Comparison of ENCODE assay signal across 23 cellular contexts in the genomic region with DNA sequence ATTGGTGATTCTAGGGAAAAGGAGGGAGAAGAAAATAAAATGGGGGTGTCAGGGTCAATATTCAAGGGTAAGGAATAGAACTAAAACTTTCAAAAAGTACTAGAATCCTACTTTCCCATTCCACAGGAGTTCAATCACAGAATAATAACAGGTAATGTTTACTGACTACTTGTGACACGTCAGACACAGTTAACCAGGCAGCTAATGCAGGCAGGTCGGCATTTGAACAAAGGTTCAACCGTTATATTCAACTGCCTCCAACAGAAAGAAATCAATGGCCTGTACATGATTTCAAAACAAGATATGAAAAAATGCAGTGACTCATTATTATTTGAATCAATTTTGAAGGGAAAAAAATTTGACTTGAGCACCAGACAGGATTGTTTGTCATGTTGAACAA. TPM values are rescaled to one million over a fixed set of nuclear protein-coding genes. Genes with fewer than 3 reads are reported as not detected.
DNase-seq lines count a peak whose midpoint lies in the region; ATAC-seq and TF ChIP-seq lines count a peak whose summit lies in the region.
"Had no signal": no experiment of that assay in that cellular context is flagged by ENCODE, and none has a peak within 500 bp of the region (broad histone marks: within the 10 kb centered on the region; RNA-seq: fewer than 3 reads in every experiment).

No MANE protein-coding gene starts in this region.

- H3K4me1 ChIP-seq in mammary epithelial cell (ENCODE audit: insufficient read depth, low read length): no peaks in the 10 kb centered on the region
- no peaks in the 10 kb centered on the region for H3K4me1 ChIP-seq in breast epithelium
- H3K4me1 ChIP-seq in skeletal muscle tissue (ENCODE audit: control insufficient read depth in 3 of 3, insufficient read depth in 3 of 3, low read length in 3 of 3): peaks cover under 1 to 25% (median 5%) of the 10 kb centered on the region in 3 donors

- H3K4me2 ChIP-seq in mammary epithelial cell (ENCODE audit: insufficient read depth, low read depth, low read length): no peak overlapping the region
- H3K4me2 ChIP-seq: KMS-11 had no signal

- no peak for TF ChIP-seq POLR2A in breast epithelium (IDR thresholded peaks at IDR 0.05)

- H3K9me3 ChIP-seq in mammary epithelial cell (replicated peaks; ENCODE audit: insufficient read depth, low read length): no peaks in the 10 kb centered on the region
- no peaks in the 10 kb centered on the region for H3K9me3 ChIP-seq in breast epithelium
- H3K9me3 ChIP-seq in skeletal muscle tissue (ENCODE audit: control insufficient read depth in 3 of 3, low read length in 3 of 3): no peaks in the 10 kb centered on the region

- no peaks in the 10 kb centered on the region for H3K36me3 ChIP-seq in mammary epithelial cell (ENCODE audit: insufficient read depth, low read length)
- no peaks in the 10 kb centered on the region for H3K36me3 ChIP-seq in breast epithelium
- H3K36me3 ChIP-seq in skeletal muscle tissue (ENCODE audit: control insufficient read depth in 3 of 3, insufficient read depth in 3 of 3, low read length in 3 of 3): peaks cover 0 to 3% (median 0%) of the 10 kb centered on the region in 3 donors

- intact Hi-C loops in mammary epithelial cell (cut with micrococcal nuclease): no loop called here
- intact Hi-C loops in breast epithelium (cut with DNase I; ENCODE audit: low total_unique reads): no loop called here

- BruUV-seq in mammary epithelial cell (replicated peaks; lab: Mats Ljungman, UMichigan): no TSS peak

- H2AFZ ChIP-seq in mammary epithelial cell (ENCODE audit: low read depth, low read length): peak overlapping the region; percentile 37

- 46% methylated on average over 3 of the region's 3 CpGs for WGBS in mammary epithelial cell (ENCODE audit: low coverage, missing lambda C conversion rate)

- ATAC-seq in HG02885 (IDR thresholded peaks at IDR 0.05; ENCODE audit: poor library complexity, unreplicated experiment): no peak
- ATAC-seq: HCT116 had no signal

- H3K27me3 ChIP-seq in mammary epithelial cell (ENCODE audit: insufficient read depth, low read length) (no peaks in the 10 kb centered on the region), breast epithelium (no peaks in the 10 kb centered on the region), skeletal muscle tissue (ENCODE audit: control insufficient read depth in 3 of 3, insufficient read depth in 3 of 3, low read length in 3 of 3) (no peaks in the 10 kb centered on the region)

- DNase-seq in mammary epithelial cell (peak; percentile 14), breast epithelium (ENCODE audit: low spot score in 2 of 2) (no peak), SHP77 treated with DMSO at 0.1 percent for 48 hours (lab: John Stamatoyannopoulos, UW) (peak; percentile 12), iris pigment epithelial cell (ENCODE audit: low read depth) (peak; percentile 25), NCI-H2171 treated with DMSO at 0.1 percent for 48 hours (lab: John Stamatoyannopoulos, UW) (no peak), cerebellar nuclear complex (lab: John Stamatoyannopoulos, UW) (no peak)
- DNase-seq: DMS79 treated with DMSO at 0.1 percent for 48 hours, NCI-H1105, NCI-H146, NCI-H2029 treated with DMSO at 0.1 percent for 48 hours, NCI-H2171, NCI-H524 treated with DMSO at 0.1 percent for 48 hours, OCI-M1, Right ventricle myocardium superior had no signal

- H3K27ac ChIP-seq in mammary epithelial cell (ENCODE audit: insufficient read depth, low read depth, low read length) (no peak overlapping the region), breast epithelium (no peak overlapping the region), skeletal muscle tissue (ENCODE audit: low read depth, low read length) (peak overlapping the region; percentile 96)
- H3K27ac ChIP-seq: C4-2B, KMS-11 had no signal

- dilution Hi-C loops in mammary epithelial cell (cut with HindIII; ENCODE audit: low sequenced_read_pairs): no loop called here

- in situ Hi-C loops in mammary epithelial cell (cut with MboI; ENCODE audit: low sequenced_read_pairs in 2 of 2): no loop called here

- no peaks in the 10 kb centered on the region for H4K20me1 ChIP-seq in mammary epithelial cell (ENCODE audit: insufficient read depth, low read length)

- H3K9ac ChIP-seq in mammary epithelial cell (ENCODE audit: insufficient read depth, low read length): no peak overlapping the region
- H3K9ac ChIP-seq in skeletal muscle tissue (ENCODE audit: low read depth in 1 of 3, low read length in 3 of 3): peak overlapping the region; percentile 19 to 68 (median 38)
- H3K9ac ChIP-seq: KMS-11 had no signal

- CTCF ChIA-PET in mammary epithelial cell (lab: Charles Lee; ENCODE audit: low non-redundant PET): no interaction called here

- H3K4me3 ChIP-seq in mammary epithelial cell (replicated peaks in 1 of 3; ENCODE audit: insufficient read depth in 1 of 3, low read depth in 2 of 3, low read length in 3 of 3): no peak overlapping the region
- H3K4me3 ChIP-seq in breast epithelium: no peak overlapping the region
- peak overlapping the region; percentile 41 to 59 (median 51) for H3K4me3 ChIP-seq in skeletal muscle tissue (ENCODE audit: low read length in 3 of 3)

- no peak for TF ChIP-seq CTCF in mammary epithelial cell (conservative IDR thresholded peaks at IDR 0.05 in 1 of 2, IDR thresholded peaks at IDR 0.05 in 1 of 2; ENCODE audit: extremely low read depth in 1 of 2, insufficient read depth in 1 of 2, low read depth in 1 of 2, low read length in 2 of 2)
- TF ChIP-seq CTCF in breast epithelium (IDR thresholded peaks at IDR 0.05): no peak

- H3K79me2 ChIP-seq in mammary epithelial cell (ENCODE audit: insufficient read depth, low read length): no peaks in the 10 kb centered on the region

RNA-seq across cellular contexts. Expression of a gene that starts 3.1 kb away (rescaled TPM):
- total RNA-seq in mammary epithelial cell (not detected), breast epithelium (under 1 TPM in 1 of 3 donors, not detected in 2; 0.15 TPM), skeletal muscle tissue (2.6 TPM)
- polyA plus RNA-seq in mammary epithelial cell: not detected
- not detected for polyA minus RNA-seq in mammary epithelial cell
- total RNA-seq: A172, H1, HT1080 had no signal
- polyA plus RNA-seq: H1 had no signal

RNA-seq across cellular contexts. Expression of a gene that starts 47.1 kb away (rescaled TPM):
- total RNA-seq in mammary epithelial cell (10 to 100 TPM; 29.5 to 57.4 TPM), breast epithelium (10 to 100 TPM; 34.9 to 73.3 (median 43.3) TPM), skeletal muscle tissue (39.1 TPM)
- 9.7 TPM for polyA plus RNA-seq in mammary epithelial cell
- polyA minus RNA-seq in mammary epithelial cell: 16.4 TPM

RNA-seq across cellular contexts. Expression of a gene that starts 50.9 kb away (rescaled TPM):
- total RNA-seq in mammary epithelial cell (not detected), breast epithelium (not detected), skeletal muscle tissue (34.4 TPM)
- not detected for polyA plus RNA-seq in mammary epithelial cell
- polyA minus RNA-seq in mammary epithelial cell: not detected
- total RNA-seq: A172, HT1080, RPMI7951 had no signal

Comparison
In these comparisons a context has a peak if more than half of its experiments do, and no peak if none do; other contexts are left out.
1. DNase-seq: peak in mammary epithelial cell (single experiment), SHP77 treated with DMSO at 0.1 percent for 48 hours (single experiment) and iris pigment epithelial cell (single experiment); none in breast epithelium (0 of 2), NCI-H2171 treated with DMSO at 0.1 percent for 48 hours (single experiment) and cerebellar nuclear complex (0 of 2).
2. H3K4me3 ChIP-seq: peak in skeletal muscle tissue (3 of 3); none in mammary epithelial cell (0 of 3) and breast epithelium (0 of 3).
3. RNA of a gene that starts 50.9 kb away (total RNA-seq): 34.4 TPM in skeletal muscle tissue (single experiment); not detected in mammary epithelial cell and not detected in breast epithelium; every median in the first group is over 10 times any median in the second.